ENCODE assay signal across 8 cellular contexts in genomic region chr15:75648156-75649000, GRCh38. TPM values are rescaled to one million over a fixed set of nuclear protein-coding genes. Genes with fewer than 3 reads are reported as not detected.
A peak's percentile ranks its signal among the peaks of the same experiment; 100 is the strongest.
DNase-seq lines count a peak whose midpoint lies in the region; ATAC-seq and TF ChIP-seq lines count a peak whose summit lies in the region.

No MANE protein-coding gene starts in this region.

- TF ChIP-seq CTCF in A673 (conservative IDR thresholded peaks at IDR 0.05; ENCODE audit: low read depth, low read length) (no peak), ascending aorta (IDR thresholded peaks at IDR 0.05) (no peak), gastrocnemius medialis (IDR thresholded peaks at IDR 0.05 in 4 of 5, conservative IDR thresholded peaks at IDR 0.05 in 1 of 5) (no peak)

- in situ Hi-C loops in gastrocnemius medialis (cut with MboI; ENCODE audit: low sequenced_read_pairs in 4 of 4) = loop anchor here in 2 of 4 donors (25.0 kb wide), 1 partner anchor 286 kb away; the partner anchor contains the start of gene MAN2C1 (in 2 of the 2)

- H3K9me3 ChIP-seq in A673 (ENCODE audit: low read depth, low read length, poor library complexity, severe bottlenecking) = no peaks in the 10 kb centered on the region
- no peaks in the 10 kb centered on the region for H3K9me3 ChIP-seq in ascending aorta
- H3K9me3 ChIP-seq in gastrocnemius medialis = no peaks in the 10 kb centered on the region

- TSS peak; percentile 49 for BruUV-seq in A673 (replicated peaks; lab: Mats Ljungman, UMichigan)

- intact Hi-C loops in A673 (cut with micrococcal nuclease; ENCODE audit: unreplicated experiment) (loop anchor here (5.0 kb wide), 1 partner anchor 141 kb away; no protein-coding TSS in a partner anchor), ascending aorta (cut with DNase I) (loop anchor here (5.0 kb wide), 1 partner anchor 196 kb away; the partner anchor contains the start of gene SIN3A), gastrocnemius medialis (cut with DNase I; ENCODE audit: low total_unique reads) (no loop called here)

- H3K4me3 ChIP-seq in A673 (ENCODE audit: low read depth, low read length, poor library complexity, severe bottlenecking) (peak overlapping the region; percentile 96), ascending aorta (peak overlapping the region; percentile 86 to 94), iPS-11a (ENCODE audit: low read depth, low read length) (peak overlapping the region; percentile 79), gastrocnemius medialis (peak overlapping the region; percentile 74 to 85 (median 76))

- H3K4me1 ChIP-seq in A673 (ENCODE audit: insufficient read depth, low read length, poor library complexity, severe bottlenecking) = peaks cover 6% of the 10 kb centered on the region
- peaks cover 30 to 51% of the 10 kb centered on the region in 2 donors for H3K4me1 ChIP-seq in ascending aorta
- peaks cover 26 to 28% of the 10 kb centered on the region in 2 donors for H3K4me1 ChIP-seq in gastrocnemius medialis

- H3K36me3 ChIP-seq in A673 (ENCODE audit: insufficient read depth, low read length, poor library complexity, severe bottlenecking) (no peaks in the 10 kb centered on the region), ascending aorta (peaks cover 0 to 8% of the 10 kb centered on the region in 2 donors), gastrocnemius medialis (no peaks in the 10 kb centered on the region)

- POLR2A ChIA-PET in A673 (lab: Charles Lee; ENCODE audit: low non-redundant PET) = interaction anchor here (0.5 to 0.7 kb wide), 2 partner anchors 206 to 663 kb away, joined by 4 to 7 read pairs; partner anchors contain the start of gene ETFA
- POLR2A ChIA-PET in HEK293T (lab: Yijun Ruan, JAX) = interaction anchor here (0.8 to 5.4 kb wide), 17 partner anchors 8 to 280 kb away, joined by 3 to 37 read pairs (median 4); partner anchors contain the start of genes CSPG4, IMP3, MAN2C1 and PTPN9

- H3K27ac ChIP-seq in A673 (ENCODE audit: low read depth, low read length, poor library complexity, severe bottlenecking) (peak overlapping the region; percentile 76), ascending aorta (peak overlapping the region; percentile 98 to 99), gastrocnemius medialis (peak overlapping the region; percentile 80 to 87 (median 84))

- DNase-seq in A673 (ENCODE audit: low spot score) = no peak
- peak; percentile 41 for DNase-seq in HEK293T (ENCODE audit: extremely low spot score)
- DNase-seq in ascending aorta (ENCODE audit: low spot score in 2 of 2) = peak in 1 of 2 donors; percentile 78
- DNase-seq in gastrocnemius medialis = no peak
- DNase-seq in SIG-M5 (lab: John Stamatoyannopoulos, UW) = no peak

- TF ChIP-seq POLR2A in gastrocnemius medialis (IDR thresholded peaks at IDR 0.05) = no peak

- CTCF ChIA-PET in A673 (lab: Charles Lee) = interaction anchor here (0.6 to 2.4 kb wide), 3 partner anchors 10 to 281 kb away, joined by 6 to 10 read pairs (median 8); partner anchors contain the start of gene MAN2C1
- CTCF ChIA-PET in HEK293T (lab: Yijun Ruan, JAX) = interaction anchor here (0.7 to 1.9 kb wide), 10 partner anchors 10 to 280 kb away, joined by 3 to 12 read pairs (median 4); partner anchors contain the start of genes MAN2C1, SIN3A and SNUPN

- H3K27me3 ChIP-seq in A673 (replicated peaks; ENCODE audit: insufficient read depth, low read depth, low read length, poor library complexity) (no peaks in the 10 kb centered on the region), ascending aorta (no peaks in the 10 kb centered on the region), gastrocnemius medialis (no peaks in the 10 kb centered on the region)

- ATAC-seq in gastrocnemius medialis (peak; percentile 20 to 34), GM18517 (IDR thresholded peaks at IDR 0.05; ENCODE audit: unreplicated experiment) (no peak), GM19328 (IDR thresholded peaks at IDR 0.05; ENCODE audit: unreplicated experiment) (no peak)

TF ChIP-seq in HEK293T, 16 proteins besides CTCF, POLR2A, EP300 and RAD21:
- no peak for TF ChIP-seq FOXM1 (IDR thresholded peaks at IDR 0.05; ENCODE audit: borderline replicate concordance)
- no peak for TF ChIP-seq HDGF (IDR thresholded peaks at IDR 0.05; ENCODE audit: borderline replicate concordance)
- no peak for TF ChIP-seq L3MBTL2 (conservative IDR thresholded peaks at IDR 0.05)
- TF ChIP-seq BHLHE40 (IDR thresholded peaks at IDR 0.05; ENCODE audit: borderline replicate concordance) = no peak
- no peak for TF ChIP-seq ELF4 (IDR thresholded peaks at IDR 0.05)
- no peak for TF ChIP-seq ZNF384 (IDR thresholded peaks at IDR 0.05)
- TF ChIP-seq PKNOX1 (IDR thresholded peaks at IDR 0.05) = no peak
- TF ChIP-seq FOXA1 (IDR thresholded peaks at IDR 0.05) = no peak
- no peak for TF ChIP-seq FOXK2 (IDR thresholded peaks at IDR 0.05)
- no peak for TF ChIP-seq CTBP1 (IDR thresholded peaks at IDR 0.05; ENCODE audit: borderline replicate concordance)
- TF ChIP-seq LEF1 (IDR thresholded peaks at IDR 0.05; ENCODE audit: borderline replicate concordance) = no peak
- TF ChIP-seq SUZ12 (IDR thresholded peaks at IDR 0.05) = no peak
- TF ChIP-seq TARDBP (IDR thresholded peaks at IDR 0.05) = no peak
- TF ChIP-seq NFRKB (IDR thresholded peaks at IDR 0.05) = no peak

RNA-seq across cellular contexts. Expression of gene SNX33, which starts 0.7 kb away (rescaled TPM):
- 3.4 and 5.6 TPM in 2 replicates for total RNA-seq in A673 (2021)
- total RNA-seq in ascending aorta = 53.5 TPM
- 1 to 10 TPM; 4.9 to 6.7 (median 5.5) TPM for total RNA-seq in gastrocnemius medialis

RNA-seq across cellular contexts. Expression of gene IMP3, which starts 8.4 kb away (rescaled TPM):
- total RNA-seq in A673 (2021) (76.5 and 84.5 TPM in 2 replicates), ascending aorta (159 TPM), gastrocnemius medialis (100 to 1,000 TPM; 110 to 184 (median 153) TPM)

RNA-seq across cellular contexts. Expression of gene SNUPN, which starts 22.9 kb away (rescaled TPM):
- 32.8 and 34.6 TPM in 2 replicates for total RNA-seq in A673 (2021)
- total RNA-seq in ascending aorta = 6.7 TPM
- 10 to 100 TPM; 14.2 to 18.3 (median 15.9) TPM for total RNA-seq in gastrocnemius medialis

Comparison
In these comparisons a context has a peak if more than half of its experiments do, and no peak if none do; other contexts are left out.
1. ATAC-seq: peak in gastrocnemius medialis (2 of 2); none in GM18517 (single experiment) and GM19328 (single experiment).
2. Peak in every context shown above with its lines, with median percentiles within 50 percentile points of each other: H3K27ac ChIP-seq and H3K4me3 ChIP-seq.